Comparison of ENCODE assay signal across 21 cellular contexts in genomic region chrX:31506360-31506759, GRCh38.
"Had no signal": no experiment of that assay in that cellular context is flagged by ENCODE, and none has a peak within 500 bp of the region (broad histone marks: within the 10 kb centered on the region; RNA-seq: fewer than 3 reads in every experiment).

No MANE protein-coding gene starts in this region.

- H3K36me3 ChIP-seq: left ventricle myocardium inferior had no signal

- H3K9me3 ChIP-seq: left ventricle myocardium inferior, testis had no signal

- H3K4me1 ChIP-seq: testis had no signal

- H3K4me3 ChIP-seq: left ventricle myocardium inferior, lung, testis had no signal

- ATAC-seq: activated CD8-positive, alpha-beta T cell treated with anti-CD3 and anti-CD28 coated beads for 36 hours; activated naive CD8-positive, alpha-beta T cell treated with anti-CD3 and anti-CD28 coated beads, Interleukin-2, amount 50 U/mL, for 24 hours; natural killer cell treated with Interleukin-12 subunit alpha and Interleukin-12 subunit beta and Interleukin-15 and Interleukin-18, amount 100 ng/mL, for 72 hours; right cardiac atrium had no signal

- H3K27me3 ChIP-seq: testis had no signal

- DNase-seq: activated B cell treated with CpG ODN at 0.5 μM for 24 hours; activated CD4-positive, alpha-beta T cell treated with anti-CD3 and anti-CD28 coated beads, Interleukin-2, amount 50 U/mL, for 1 hour; activated CD8-positive, alpha-beta T cell treated with anti-CD3 and anti-CD28 coated beads for 36 hours; activated naive CD8-positive, alpha-beta T cell treated with anti-CD3 and anti-CD28 coated beads, Interleukin-2, amount 50 U/mL, for 24 hours; activated T-cell treated with anti-CD3 and anti-CD28 coated beads, Interleukin-2, amount 50 U/mL, for 48 hours; effector CD8-positive, alpha-beta T cell; head of caudate nucleus; hippocampal formation; immature natural killer cell; left ventricle myocardium inferior; mesendoderm; posterior cingulate gyrus; right cardiac atrium; stimulated activated CD4-positive, alpha-beta T cell treated with anti-CD3 and anti-CD28 coated beads, Interleukin-15, amount 100 ng/mL, for 24 hours; stimulated activated CD4-positive, alpha-beta T cell treated with anti-CD3 and anti-CD28 coated beads, Interleukin-2, amount 100 ng/mL, for 24 hours; stimulated activated naive CD4-positive, alpha-beta T cell treated with Interleukin-2 at 50 U/mL for 16 hours; T-helper 2 cell; testis; trophoblast cell had no signal

- H3K27ac ChIP-seq: left ventricle myocardium inferior, testis had no signal
